Comparison of ENCODE assay signal across 2 cellular contexts in genomic region chr6:160992323-160993314, GRCh38.
TF ChIP-seq lines count a peak whose summit lies in the region.

No MANE protein-coding gene starts in this region.

TF ChIP-seq in HCT116, 20 proteins besides CTCF, POLR2A, EP300 and RAD21:
- TF ChIP-seq ZNF274 (IDR thresholded peaks at IDR 0.05; ENCODE audit: low read depth, low read length) (no peak), FOSL1 (IDR thresholded peaks at IDR 0.05; ENCODE audit: low read depth) (0 out of 2 replicates have a peak, but pooled peaks have one; percentile 15), YY1 (IDR thresholded peaks at IDR 0.05; ENCODE audit: extremely low read depth, insufficient replicate concordance, low read depth, low read length) (peak; percentile 48), ZFX (IDR thresholded peaks at IDR 0.05) (no peak), CBX3 (IDR thresholded peaks at IDR 0.05; ENCODE audit: low read depth) (no peak), EGR1 (IDR thresholded peaks at IDR 0.05; ENCODE audit: low read depth) (no peak), ELF1 (IDR thresholded peaks at IDR 0.05; ENCODE audit: borderline replicate concordance, low read depth) (no peak), POLR2AphosphoS5 (IDR thresholded peaks at IDR 0.05; ENCODE audit: low read depth, low read length) (0 out of 2 replicates have a peak, but pooled peaks have one; percentile 6), EZH2 (IDR thresholded peaks at IDR 0.05) (no peak)

TF ChIP-seq in SK-N-SH, 30 proteins besides CTCF, POLR2A, EP300 and RAD21:
- TF ChIP-seq MAX (IDR thresholded peaks at IDR 0.05; ENCODE audit: low read depth): no peak
- no peak for TF ChIP-seq JUND (IDR thresholded peaks at IDR 0.05)
- 0 out of 2 replicates have a peak, but pooled peaks have one; percentile 17 for TF ChIP-seq RCOR1 (IDR thresholded peaks at IDR 0.05; ENCODE audit: low read length)
- TF ChIP-seq, protein P1, sequence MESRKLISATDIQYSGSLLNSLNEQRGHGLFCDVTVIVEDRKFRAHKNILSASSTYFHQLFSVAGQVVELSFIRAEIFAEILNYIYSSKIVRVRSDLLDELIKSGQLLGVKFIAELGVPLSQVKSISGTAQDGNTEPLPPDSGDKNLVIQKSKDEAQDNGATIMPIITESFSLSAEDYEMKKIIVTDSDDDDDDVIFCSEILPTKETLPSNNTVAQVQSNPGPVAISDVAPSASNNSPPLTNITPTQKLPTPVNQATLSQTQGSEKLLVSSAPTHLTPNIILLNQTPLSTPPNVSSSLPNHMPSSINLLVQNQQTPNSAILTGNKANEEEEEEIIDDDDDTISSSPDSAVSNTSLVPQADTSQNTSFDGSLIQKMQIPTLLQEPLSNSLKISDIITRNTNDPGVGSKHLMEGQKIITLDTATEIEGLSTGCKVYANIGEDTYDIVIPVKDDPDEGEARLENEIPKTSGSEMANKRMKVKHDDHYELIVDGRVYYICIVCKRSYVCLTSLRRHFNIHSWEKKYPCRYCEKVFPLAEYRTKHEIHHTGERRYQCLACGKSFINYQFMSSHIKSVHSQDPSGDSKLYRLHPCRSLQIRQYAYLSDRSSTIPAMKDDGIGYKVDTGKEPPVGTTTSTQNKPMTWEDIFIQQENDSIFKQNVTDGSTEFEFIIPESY (IDR thresholded peaks at IDR 0.05; ENCODE audit: borderline replicate concordance, low read depth): no peak
- TF ChIP-seq, protein P2, sequence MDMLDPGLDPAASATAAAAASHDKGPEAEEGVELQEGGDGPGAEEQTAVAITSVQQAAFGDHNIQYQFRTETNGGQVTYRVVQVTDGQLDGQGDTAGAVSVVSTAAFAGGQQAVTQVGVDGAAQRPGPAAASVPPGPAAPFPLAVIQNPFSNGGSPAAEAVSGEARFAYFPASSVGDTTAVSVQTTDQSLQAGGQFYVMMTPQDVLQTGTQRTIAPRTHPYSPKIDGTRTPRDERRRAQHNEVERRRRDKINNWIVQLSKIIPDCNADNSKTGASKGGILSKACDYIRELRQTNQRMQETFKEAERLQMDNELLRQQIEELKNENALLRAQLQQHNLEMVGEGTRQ (IDR thresholded peaks at IDR 0.05; ENCODE audit: borderline replicate concordance, low read depth, low read length): no peak
- no peak for TF ChIP-seq ELF1 (IDR thresholded peaks at IDR 0.05)
- peak; percentile 33; the same call in 1 of the 2 replicates for TF ChIP-seq MXI1 (IDR thresholded peaks at IDR 0.05; ENCODE audit: low read depth, low read length)
- TF ChIP-seq SMC3 (IDR thresholded peaks at IDR 0.05; ENCODE audit: low read depth, low read length): peak; percentile 73
TF ChIP-seq in SK-N-SH: peak in this region for 3.
